1 cellular context compared by ENCODE assay signal in the genomic region with DNA sequence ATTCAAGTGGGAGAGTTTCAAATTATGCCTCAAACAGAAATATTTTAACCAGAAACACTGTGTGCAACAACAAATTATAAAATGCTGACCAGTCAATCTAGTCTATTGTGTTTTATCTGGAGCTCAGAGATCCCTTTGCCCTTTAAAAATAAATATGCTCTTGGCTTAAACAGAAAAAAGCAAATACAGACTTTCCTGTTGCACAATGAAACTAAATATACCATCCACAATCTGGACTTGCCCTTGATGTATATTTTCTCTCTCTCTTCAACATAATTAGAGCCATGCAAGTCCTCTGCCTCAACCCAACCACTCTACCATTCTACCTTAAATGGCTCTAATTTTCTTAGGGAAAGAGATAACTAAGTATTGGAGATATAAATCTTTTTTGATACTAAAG.
TF ChIP-seq lines count a peak whose summit lies in the region.

No MANE protein-coding gene starts in this region.

TF ChIP-seq in HepG2, 621 proteins besides CTCF, POLR2A, EP300 and RAD21 (continued from another document and continues in another):
- TF ChIP-seq ZBTB7B (CRISPR knock-in tag; IDR thresholded peaks at IDR 0.05) (no peak), ZNF777 (CRISPR knock-in tag; IDR thresholded peaks at IDR 0.05) (no peak), ZNF136 (CRISPR knock-in tag; IDR thresholded peaks at IDR 0.05; ENCODE audit: low read depth) (no peak), TAF1 (CRISPR knock-in tag; IDR thresholded peaks at IDR 0.05) (no peak), ELF3 (CRISPR knock-in tag; IDR thresholded peaks at IDR 0.05) (peak; percentile 75), ZFP37 (CRISPR knock-in tag; IDR thresholded peaks at IDR 0.05; ENCODE audit: borderline replicate concordance) (no peak), MEF2D (CRISPR knock-in tag; IDR thresholded peaks at IDR 0.05) (peak; percentile 98), HOXA5 (CRISPR knock-in tag; IDR thresholded peaks at IDR 0.05) (peak; percentile 67; the same call in 1 of the 2 replicates), ZNF850 (CRISPR knock-in tag; conservative IDR thresholded peaks at IDR 0.05) (no peak), HDAC2 (CRISPR knock-in tag; IDR thresholded peaks at IDR 0.05) (peak; percentile 85), SP5 (CRISPR knock-in tag; IDR thresholded peaks at IDR 0.05; ENCODE audit: borderline replicate concordance, low read depth) (peak; percentile 30; the same call in 1 of the 2 replicates), SOX5 (CRISPR knock-in tag; IDR thresholded peaks at IDR 0.05; ENCODE audit: borderline replicate concordance) (peak; percentile 95), CBX1 (IDR thresholded peaks at IDR 0.05; ENCODE audit: low read depth) (no peak), MIXL1 (CRISPR knock-in tag; IDR thresholded peaks at IDR 0.05) (peak; percentile 97), MIER2 (CRISPR knock-in tag; IDR thresholded peaks at IDR 0.05) (peak; percentile 34; the same call in 1 of the 2 replicates), BORCS8-MEF2B (CRISPR knock-in tag; IDR thresholded peaks at IDR 0.05) (no peak), CCDC6 (CRISPR knock-in tag; IDR thresholded peaks at IDR 0.05) (no peak), ZMYM4 (CRISPR knock-in tag; IDR thresholded peaks at IDR 0.05) (peak; percentile 32; the same call in 1 of the 2 replicates), ZNF75D (CRISPR knock-in tag; IDR thresholded peaks at IDR 0.05; ENCODE audit: borderline replicate concordance) (no peak), CAMTA2 (CRISPR knock-in tag; IDR thresholded peaks at IDR 0.05; ENCODE audit: borderline replicate concordance) (no peak), SOX13 (IDR thresholded peaks at IDR 0.05) (peak; percentile 83; the same call in 1 of the 2 replicates), SOX13 (CRISPR knock-in tag; conservative IDR thresholded peaks at IDR 0.05 in 1 of 2, IDR thresholded peaks at IDR 0.05 in 1 of 2) (peak in 1 of 2 experiments; percentile 97; a peak in 2 of 4 replicates)
- TF ChIP-seq, protein P1, sequence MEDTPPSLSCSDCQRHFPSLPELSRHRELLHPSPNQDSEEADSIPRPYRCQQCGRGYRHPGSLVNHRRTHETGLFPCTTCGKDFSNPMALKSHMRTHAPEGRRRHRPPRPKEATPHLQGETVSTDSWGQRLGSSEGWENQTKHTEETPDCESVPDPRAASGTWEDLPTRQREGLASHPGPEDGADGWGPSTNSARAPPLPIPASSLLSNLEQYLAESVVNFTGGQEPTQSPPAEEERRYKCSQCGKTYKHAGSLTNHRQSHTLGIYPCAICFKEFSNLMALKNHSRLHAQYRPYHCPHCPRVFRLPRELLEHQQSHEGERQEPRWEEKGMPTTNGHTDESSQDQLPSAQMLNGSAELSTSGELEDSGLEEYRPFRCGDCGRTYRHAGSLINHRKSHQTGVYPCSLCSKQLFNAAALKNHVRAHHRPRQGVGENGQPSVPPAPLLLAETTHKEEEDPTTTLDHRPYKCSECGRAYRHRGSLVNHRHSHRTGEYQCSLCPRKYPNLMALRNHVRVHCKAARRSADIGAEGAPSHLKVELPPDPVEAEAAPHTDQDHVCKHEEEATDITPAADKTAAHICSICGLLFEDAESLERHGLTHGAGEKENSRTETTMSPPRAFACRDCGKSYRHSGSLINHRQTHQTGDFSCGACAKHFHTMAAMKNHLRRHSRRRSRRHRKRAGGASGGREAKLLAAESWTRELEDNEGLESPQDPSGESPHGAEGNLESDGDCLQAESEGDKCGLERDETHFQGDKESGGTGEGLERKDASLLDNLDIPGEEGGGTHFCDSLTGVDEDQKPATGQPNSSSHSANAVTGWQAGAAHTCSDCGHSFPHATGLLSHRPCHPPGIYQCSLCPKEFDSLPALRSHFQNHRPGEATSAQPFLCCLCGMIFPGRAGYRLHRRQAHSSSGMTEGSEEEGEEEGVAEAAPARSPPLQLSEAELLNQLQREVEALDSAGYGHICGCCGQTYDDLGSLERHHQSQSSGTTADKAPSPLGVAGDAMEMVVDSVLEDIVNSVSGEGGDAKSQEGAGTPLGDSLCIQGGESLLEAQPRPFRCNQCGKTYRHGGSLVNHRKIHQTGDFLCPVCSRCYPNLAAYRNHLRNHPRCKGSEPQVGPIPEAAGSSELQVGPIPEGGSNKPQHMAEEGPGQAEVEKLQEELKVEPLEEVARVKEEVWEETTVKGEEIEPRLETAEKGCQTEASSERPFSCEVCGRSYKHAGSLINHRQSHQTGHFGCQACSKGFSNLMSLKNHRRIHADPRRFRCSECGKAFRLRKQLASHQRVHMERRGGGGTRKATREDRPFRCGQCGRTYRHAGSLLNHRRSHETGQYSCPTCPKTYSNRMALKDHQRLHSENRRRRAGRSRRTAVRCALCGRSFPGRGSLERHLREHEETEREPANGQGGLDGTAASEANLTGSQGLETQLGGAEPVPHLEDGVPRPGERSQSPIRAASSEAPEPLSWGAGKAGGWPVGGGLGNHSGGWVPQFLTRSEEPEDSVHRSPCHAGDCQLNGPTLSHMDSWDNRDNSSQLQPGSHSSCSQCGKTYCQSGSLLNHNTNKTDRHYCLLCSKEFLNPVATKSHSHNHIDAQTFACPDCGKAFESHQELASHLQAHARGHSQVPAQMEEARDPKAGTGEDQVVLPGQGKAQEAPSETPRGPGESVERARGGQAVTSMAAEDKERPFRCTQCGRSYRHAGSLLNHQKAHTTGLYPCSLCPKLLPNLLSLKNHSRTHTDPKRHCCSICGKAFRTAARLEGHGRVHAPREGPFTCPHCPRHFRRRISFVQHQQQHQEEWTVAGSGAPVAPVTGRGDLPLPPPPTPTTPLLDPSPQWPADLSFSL (CRISPR knock-in tag; IDR thresholded peaks at IDR 0.05), result no peak
- TF ChIP-seq, protein P2, sequence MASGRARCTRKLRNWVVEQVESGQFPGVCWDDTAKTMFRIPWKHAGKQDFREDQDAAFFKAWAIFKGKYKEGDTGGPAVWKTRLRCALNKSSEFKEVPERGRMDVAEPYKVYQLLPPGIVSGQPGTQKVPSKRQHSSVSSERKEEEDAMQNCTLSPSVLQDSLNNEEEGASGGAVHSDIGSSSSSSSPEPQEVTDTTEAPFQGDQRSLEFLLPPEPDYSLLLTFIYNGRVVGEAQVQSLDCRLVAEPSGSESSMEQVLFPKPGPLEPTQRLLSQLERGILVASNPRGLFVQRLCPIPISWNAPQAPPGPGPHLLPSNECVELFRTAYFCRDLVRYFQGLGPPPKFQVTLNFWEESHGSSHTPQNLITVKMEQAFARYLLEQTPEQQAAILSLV (CRISPR knock-in tag; IDR thresholded peaks at IDR 0.05; ENCODE audit: borderline replicate concordance), result no peak
- TF ChIP-seq, protein P3, sequence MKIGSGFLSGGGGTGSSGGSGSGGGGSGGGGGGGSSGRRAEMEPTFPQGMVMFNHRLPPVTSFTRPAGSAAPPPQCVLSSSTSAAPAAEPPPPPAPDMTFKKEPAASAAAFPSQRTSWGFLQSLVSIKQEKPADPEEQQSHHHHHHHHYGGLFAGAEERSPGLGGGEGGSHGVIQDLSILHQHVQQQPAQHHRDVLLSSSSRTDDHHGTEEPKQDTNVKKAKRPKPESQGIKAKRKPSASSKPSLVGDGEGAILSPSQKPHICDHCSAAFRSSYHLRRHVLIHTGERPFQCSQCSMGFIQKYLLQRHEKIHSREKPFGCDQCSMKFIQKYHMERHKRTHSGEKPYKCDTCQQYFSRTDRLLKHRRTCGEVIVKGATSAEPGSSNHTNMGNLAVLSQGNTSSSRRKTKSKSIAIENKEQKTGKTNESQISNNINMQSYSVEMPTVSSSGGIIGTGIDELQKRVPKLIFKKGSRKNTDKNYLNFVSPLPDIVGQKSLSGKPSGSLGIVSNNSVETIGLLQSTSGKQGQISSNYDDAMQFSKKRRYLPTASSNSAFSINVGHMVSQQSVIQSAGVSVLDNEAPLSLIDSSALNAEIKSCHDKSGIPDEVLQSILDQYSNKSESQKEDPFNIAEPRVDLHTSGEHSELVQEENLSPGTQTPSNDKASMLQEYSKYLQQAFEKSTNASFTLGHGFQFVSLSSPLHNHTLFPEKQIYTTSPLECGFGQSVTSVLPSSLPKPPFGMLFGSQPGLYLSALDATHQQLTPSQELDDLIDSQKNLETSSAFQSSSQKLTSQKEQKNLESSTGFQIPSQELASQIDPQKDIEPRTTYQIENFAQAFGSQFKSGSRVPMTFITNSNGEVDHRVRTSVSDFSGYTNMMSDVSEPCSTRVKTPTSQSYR (CRISPR knock-in tag; IDR thresholded peaks at IDR 0.05; ENCODE audit: borderline replicate concordance), result no peak; the same call in 1 of the 2 replicates
- TF ChIP-seq, protein P4, sequence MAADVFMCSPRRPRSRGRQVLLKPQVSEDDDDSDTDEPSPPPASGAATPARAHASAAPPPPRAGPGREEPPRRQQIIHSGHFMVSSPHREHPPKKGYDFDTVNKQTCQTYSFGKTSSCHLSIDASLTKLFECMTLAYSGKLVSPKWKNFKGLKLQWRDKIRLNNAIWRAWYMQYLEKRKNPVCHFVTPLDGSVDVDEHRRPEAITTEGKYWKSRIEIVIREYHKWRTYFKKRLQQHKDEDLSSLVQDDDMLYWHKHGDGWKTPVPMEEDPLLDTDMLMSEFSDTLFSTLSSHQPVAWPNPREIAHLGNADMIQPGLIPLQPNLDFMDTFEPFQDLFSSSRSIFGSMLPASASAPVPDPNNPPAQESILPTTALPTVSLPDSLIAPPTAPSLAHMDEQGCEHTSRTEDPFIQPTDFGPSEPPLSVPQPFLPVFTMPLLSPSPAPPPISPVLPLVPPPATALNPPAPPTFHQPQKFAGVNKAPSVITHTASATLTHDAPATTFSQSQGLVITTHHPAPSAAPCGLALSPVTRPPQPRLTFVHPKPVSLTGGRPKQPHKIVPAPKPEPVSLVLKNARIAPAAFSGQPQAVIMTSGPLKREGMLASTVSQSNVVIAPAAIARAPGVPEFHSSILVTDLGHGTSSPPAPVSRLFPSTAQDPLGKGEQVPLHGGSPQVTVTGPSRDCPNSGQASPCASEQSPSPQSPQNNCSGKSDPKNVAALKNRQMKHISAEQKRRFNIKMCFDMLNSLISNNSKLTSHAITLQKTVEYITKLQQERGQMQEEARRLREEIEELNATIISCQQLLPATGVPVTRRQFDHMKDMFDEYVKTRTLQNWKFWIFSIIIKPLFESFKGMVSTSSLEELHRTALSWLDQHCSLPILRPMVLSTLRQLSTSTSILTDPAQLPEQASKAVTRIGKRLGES (CRISPR knock-in tag; IDR thresholded peaks at IDR 0.05; ENCODE audit: borderline replicate concordance), result no peak
- TF ChIP-seq, protein P5, sequence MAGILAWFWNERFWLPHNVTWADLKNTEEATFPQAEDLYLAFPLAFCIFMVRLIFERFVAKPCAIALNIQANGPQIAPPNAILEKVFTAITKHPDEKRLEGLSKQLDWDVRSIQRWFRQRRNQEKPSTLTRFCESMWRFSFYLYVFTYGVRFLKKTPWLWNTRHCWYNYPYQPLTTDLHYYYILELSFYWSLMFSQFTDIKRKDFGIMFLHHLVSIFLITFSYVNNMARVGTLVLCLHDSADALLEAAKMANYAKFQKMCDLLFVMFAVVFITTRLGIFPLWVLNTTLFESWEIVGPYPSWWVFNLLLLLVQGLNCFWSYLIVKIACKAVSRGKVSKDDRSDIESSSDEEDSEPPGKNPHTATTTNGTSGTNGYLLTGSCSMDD (CRISPR knock-in tag; IDR thresholded peaks at IDR 0.05), result no peak
- TF ChIP-seq, protein P6, sequence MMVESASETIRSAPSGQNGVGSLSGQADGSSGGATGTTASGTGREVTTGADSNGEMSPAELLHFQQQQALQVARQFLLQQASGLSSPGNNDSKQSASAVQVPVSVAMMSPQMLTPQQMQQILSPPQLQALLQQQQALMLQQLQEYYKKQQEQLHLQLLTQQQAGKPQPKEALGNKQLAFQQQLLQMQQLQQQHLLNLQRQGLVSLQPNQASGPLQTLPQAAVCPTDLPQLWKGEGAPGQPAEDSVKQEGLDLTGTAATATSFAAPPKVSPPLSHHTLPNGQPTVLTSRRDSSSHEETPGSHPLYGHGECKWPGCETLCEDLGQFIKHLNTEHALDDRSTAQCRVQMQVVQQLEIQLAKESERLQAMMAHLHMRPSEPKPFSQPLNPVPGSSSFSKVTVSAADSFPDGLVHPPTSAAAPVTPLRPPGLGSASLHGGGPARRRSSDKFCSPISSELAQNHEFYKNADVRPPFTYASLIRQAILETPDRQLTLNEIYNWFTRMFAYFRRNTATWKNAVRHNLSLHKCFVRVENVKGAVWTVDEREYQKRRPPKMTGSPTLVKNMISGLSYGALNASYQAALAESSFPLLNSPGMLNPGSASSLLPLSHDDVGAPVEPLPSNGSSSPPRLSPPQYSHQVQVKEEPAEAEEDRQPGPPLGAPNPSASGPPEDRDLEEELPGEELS (CRISPR knock-in tag; IDR thresholded peaks at IDR 0.05), result peak; percentile 82
- TF ChIP-seq, protein P7, sequence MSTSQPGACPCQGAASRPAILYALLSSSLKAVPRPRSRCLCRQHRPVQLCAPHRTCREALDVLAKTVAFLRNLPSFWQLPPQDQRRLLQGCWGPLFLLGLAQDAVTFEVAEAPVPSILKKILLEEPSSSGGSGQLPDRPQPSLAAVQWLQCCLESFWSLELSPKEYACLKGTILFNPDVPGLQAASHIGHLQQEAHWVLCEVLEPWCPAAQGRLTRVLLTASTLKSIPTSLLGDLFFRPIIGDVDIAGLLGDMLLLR (CRISPR knock-in tag; IDR thresholded peaks at IDR 0.05), result no peak
- TF ChIP-seq, protein P8, sequence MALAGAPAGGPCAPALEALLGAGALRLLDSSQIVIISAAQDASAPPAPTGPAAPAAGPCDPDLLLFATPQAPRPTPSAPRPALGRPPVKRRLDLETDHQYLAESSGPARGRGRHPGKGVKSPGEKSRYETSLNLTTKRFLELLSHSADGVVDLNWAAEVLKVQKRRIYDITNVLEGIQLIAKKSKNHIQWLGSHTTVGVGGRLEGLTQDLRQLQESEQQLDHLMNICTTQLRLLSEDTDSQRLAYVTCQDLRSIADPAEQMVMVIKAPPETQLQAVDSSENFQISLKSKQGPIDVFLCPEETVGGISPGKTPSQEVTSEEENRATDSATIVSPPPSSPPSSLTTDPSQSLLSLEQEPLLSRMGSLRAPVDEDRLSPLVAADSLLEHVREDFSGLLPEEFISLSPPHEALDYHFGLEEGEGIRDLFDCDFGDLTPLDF (CRISPR knock-in tag; IDR thresholded peaks at IDR 0.05), result no peak
